Comparison of ENCODE assay signal across 22 cellular contexts in genomic region chr2:221818569-221818968, GRCh38.
A peak's percentile ranks its signal among the peaks of the same experiment; 100 is the strongest.
DNase-seq lines count a peak whose midpoint lies in the region; ATAC-seq and TF ChIP-seq lines count a peak whose summit lies in the region.
"Had no signal": no experiment of that assay in that cellular context is flagged by ENCODE, and none has a peak within 500 bp of the region (broad histone marks: within the 10 kb centered on the region; RNA-seq: fewer than 3 reads in every experiment).

No MANE protein-coding gene starts in this region.

- no peak for TF ChIP-seq POLR2A in upper lobe of left lung (IDR thresholded peaks at IDR 0.05)

- no peak for TF ChIP-seq EP300 in upper lobe of left lung (IDR thresholded peaks at IDR 0.05)

- no peaks in the 10 kb centered on the region for H3K36me3 Mint-ChIP-seq in T-helper 2 cell treated with Interferon-gamma antibody and Interleukin-4, amounts not matched to agents 5 μg/mL and 100 μg/mL, for 36 hours (ENCODE audit: low read depth)
- H3K36me3 Mint-ChIP-seq: CD8-positive, alpha-beta T cell had no signal

- no peaks in the 10 kb centered on the region for H3K27me3 ChIP-seq in PC-3 (ENCODE audit: low read length)
- H3K27me3 ChIP-seq in foreskin keratinocyte, result peaks cover 5% of the 10 kb centered on the region
- no peaks in the 10 kb centered on the region for H3K27me3 ChIP-seq in upper lobe of left lung
- H3K27me3 ChIP-seq: gastroesophageal sphincter, upper lobe of right lung had no signal

- no peaks in the 10 kb centered on the region for H3K27me3 Mint-ChIP-seq in T-helper 2 cell treated with Interferon-gamma antibody and Interleukin-4, amounts not matched to agents 5 μg/mL and 100 μg/mL, for 36 hours (ENCODE audit: low read depth)

- no peak overlapping the region for H3K4me2 ChIP-seq in PC-3 (ENCODE audit: low read length)
- H3K4me2 ChIP-seq in OCI-LY7 (ENCODE audit: low read length), result no peak overlapping the region
- H3K4me2 ChIP-seq: KMS-11 had no signal

- no peaks in the 10 kb centered on the region for H4K20me1 ChIP-seq in PC-3 (ENCODE audit: low read length)
- no peaks in the 10 kb centered on the region for H4K20me1 ChIP-seq in OCI-LY7 (ENCODE audit: insufficient read depth, low read length)

- intact Hi-C loops in PC-3 (cut with micrococcal nuclease) (no loop called here), OCI-LY7 (cut with micrococcal nuclease; ENCODE audit: unreplicated experiment) (no loop called here)

- H3K4me3 ChIP-seq in PC-3 (ENCODE audit: low read length) (no peak overlapping the region), upper lobe of left lung (no peak overlapping the region), OCI-LY7 (ENCODE audit: low read depth, low read length, poor library complexity, severe bottlenecking) (no peak overlapping the region)
- H3K4me3 ChIP-seq: coronary artery, gastroesophageal sphincter, lung, upper lobe of right lung had no signal

- CTCF ChIA-PET in PC-3 (lab: Charles Lee) (no interaction called here), OCI-LY7 (lab: Charles Lee; ENCODE audit: unreplicated experiment) (no interaction called here)

- H3K36me3 ChIP-seq in PC-3 (ENCODE audit: low read depth, low read length) (no peaks in the 10 kb centered on the region), upper lobe of left lung (no peaks in the 10 kb centered on the region), OCI-LY7 (ENCODE audit: insufficient read depth, low read length) (no peaks in the 10 kb centered on the region)
- H3K36me3 ChIP-seq: gastroesophageal sphincter, upper lobe of right lung had no signal

- DNase-seq in NCI-H1436 (lab: John Stamatoyannopoulos, UW) (peak; percentile 4), NCI-H1436 treated with DMSO at 0.1 percent for 48 hours (lab: John Stamatoyannopoulos, UW) (no peak), PC-3 (peak; percentile 41), foreskin keratinocyte (peak in 1 of 2 donors; percentile 3), putamen (ENCODE audit: low spot score) (peak; percentile 1), upper lobe of left lung (no peak), OCI-LY7 (ENCODE audit: low spot score) (no peak)
- DNase-seq in T-helper 2 cell treated with Interferon-gamma antibody and Interleukin-4, amounts not matched to agents 5 μg/mL and 100 μg/mL, for 36 hours (ENCODE audit: low spot score), result no peak
- DNase-seq: activated naive CD4-positive, alpha-beta T cell treated with anti-CD3 and anti-CD28 coated beads for 36 hours; CD8-positive, alpha-beta T cell; DND-41; H7; hypothalamus; NCI-H2029 treated with DMSO at 0.1 percent for 48 hours; RPMI8226; stimulated activated CD8-positive, alpha-beta memory T cell treated with anti-CD3 and anti-CD28 coated beads, Interleukin-4, amount 100 ng/mL, for 48 hours; T1000; upper lobe of right lung had no signal

- BruUV-seq in PC-3 (replicated peaks; lab: Mats Ljungman, UMichigan) (no TSS peak), OCI-LY7 (replicated peaks; lab: Mats Ljungman, UMichigan) (no TSS peak)

- TF ChIP-seq CTCF in PC-3 (conservative IDR thresholded peaks at IDR 0.05; ENCODE audit: low read depth, low read length) (no peak), foreskin keratinocyte (conservative IDR thresholded peaks at IDR 0.05) (no peak), upper lobe of left lung (IDR thresholded peaks at IDR 0.05) (no peak), OCI-LY7 (conservative IDR thresholded peaks at IDR 0.05; ENCODE audit: low read length) (no peak)

- 73 to 80% methylated on average over 6 of the region's 6 CpGs for WGBS in upper lobe of left lung, 2 donors

- ATAC-seq in PC-3, result peak; percentile 64
- peak; percentile 73 for ATAC-seq in foreskin keratinocyte
- no peak for ATAC-seq in upper lobe of left lung (ENCODE audit: low FRiP score in 2 of 2)
- ATAC-seq: CD8-positive, alpha-beta T cell; gastroesophageal sphincter had no signal

- no peaks in the 10 kb centered on the region for H3K79me2 ChIP-seq in PC-3 (ENCODE audit: low read length)
- H3K79me2 ChIP-seq in OCI-LY7 (ENCODE audit: insufficient read depth, low read depth, low read length), result no peaks in the 10 kb centered on the region

- POLR2A ChIA-PET in PC-3 (lab: Charles Lee; ENCODE audit: unreplicated experiment) (no interaction called here), OCI-LY7 (lab: Charles Lee) (no interaction called here)

- H3K9me3 ChIP-seq in PC-3 (ENCODE audit: low read length) (no peaks in the 10 kb centered on the region), upper lobe of left lung (no peaks in the 10 kb centered on the region), OCI-LY7 (ENCODE audit: low read length) (no peaks in the 10 kb centered on the region)
- H3K9me3 ChIP-seq: gastroesophageal sphincter, upper lobe of right lung had no signal

- H3K27ac ChIP-seq in PC-3 (ENCODE audit: low read length) (no peak overlapping the region), foreskin keratinocyte (no peak overlapping the region), upper lobe of left lung (no peak overlapping the region), OCI-LY7 (ENCODE audit: low read depth, low read length, poor library complexity, severe bottlenecking) (no peak overlapping the region)
- H3K27ac ChIP-seq: coronary artery, gastroesophageal sphincter, KMS-11, upper lobe of right lung had no signal

- H3K9me3 Mint-ChIP-seq in T-helper 2 cell treated with Interferon-gamma antibody and Interleukin-4, amounts not matched to agents 5 μg/mL and 100 μg/mL, for 36 hours, result peaks cover 4% of the 10 kb centered on the region
- H3K9me3 Mint-ChIP-seq: activated naive CD4-positive, alpha-beta T cell treated with anti-CD3 and anti-CD28 coated beads for 36 hours; CD8-positive, alpha-beta T cell had no signal

- no peak overlapping the region for H3K4me3 Mint-ChIP-seq in T-helper 2 cell treated with Interferon-gamma antibody and Interleukin-4, amounts not matched to agents 5 μg/mL and 100 μg/mL, for 36 hours
- H3K4me3 Mint-ChIP-seq: activated naive CD4-positive, alpha-beta T cell treated with anti-CD3 and anti-CD28 coated beads for 36 hours; CD8-positive, alpha-beta T cell had no signal

- no peak overlapping the region for H2AFZ ChIP-seq in PC-3 (ENCODE audit: low read length)
- H2AFZ ChIP-seq in OCI-LY7 (ENCODE audit: low read length), result no peak overlapping the region

- H3K4me1 Mint-ChIP-seq in T-helper 2 cell treated with Interferon-gamma antibody and Interleukin-4, amounts not matched to agents 5 μg/mL and 100 μg/mL, for 36 hours (ENCODE audit: low read depth), result no peaks in the 10 kb centered on the region

- H3K27ac Mint-ChIP-seq in T-helper 2 cell treated with Interferon-gamma antibody and Interleukin-4, amounts not matched to agents 5 μg/mL and 100 μg/mL, for 36 hours, result no peak overlapping the region
- H3K27ac Mint-ChIP-seq: activated naive CD4-positive, alpha-beta T cell treated with anti-CD3 and anti-CD28 coated beads for 36 hours; CD8-positive, alpha-beta T cell had no signal

- peaks cover 11% of the 10 kb centered on the region; the same call in 1 of the 2 replicates for H3K4me1 ChIP-seq in PC-3 (ENCODE audit: insufficient read depth, low read length)
- H3K4me1 ChIP-seq in foreskin keratinocyte, result no peaks in the 10 kb centered on the region
- H3K4me1 ChIP-seq in upper lobe of left lung, result no peaks in the 10 kb centered on the region
- no peaks in the 10 kb centered on the region for H3K4me1 ChIP-seq in OCI-LY7 (ENCODE audit: insufficient read depth, low read length, poor library complexity, severe bottlenecking)
- H3K4me1 ChIP-seq: gastroesophageal sphincter, upper lobe of right lung had no signal

- H3K9me2 ChIP-seq in PC-3 (replicated peaks; ENCODE audit: low read length) (no peaks in the 10 kb centered on the region), OCI-LY7 (ENCODE audit: insufficient read depth, low read length) (no peaks in the 10 kb centered on the region)

- H3F3A ChIP-seq in PC-3 (ENCODE audit: low read length, unreplicated experiment), result no peaks in the 10 kb centered on the region

- H3K9ac ChIP-seq in PC-3 (ENCODE audit: low read length), result no peak overlapping the region
- H3K9ac ChIP-seq: KMS-11 had no signal

Comparison
In these comparisons a context has a peak if more than half of its experiments do, and no peak if none do; other contexts are left out.
1. DNase-seq: peak in NCI-H1436 (single experiment), PC-3 (single experiment) and putamen (single experiment); none in NCI-H1436 treated with DMSO at 0.1 percent for 48 hours (single experiment), upper lobe of left lung (0 of 2), T-helper 2 cell treated with Interferon-gamma antibody and Interleukin-4, amounts not matched to agents 5 μg/mL and 100 μg/mL, for 36 hours (single experiment) and OCI-LY7 (single experiment).
2. ATAC-seq: peak in PC-3 (single experiment) and foreskin keratinocyte (single experiment); none in upper lobe of left lung (0 of 2).